In genomic region chr3:179438836-179439235, GRCh38 we compare ENCODE assay signal across 13 cellular contexts. TPM values are rescaled to one million over a fixed set of nuclear protein-coding genes. Genes with fewer than 3 reads are reported as not detected.
DNase-seq lines count a peak whose midpoint lies in the region; ATAC-seq and TF ChIP-seq lines count a peak whose summit lies in the region.
"Had no signal": no experiment of that assay in that cellular context is flagged by ENCODE, and none has a peak within 500 bp of the region (broad histone marks: within the 10 kb centered on the region; RNA-seq: fewer than 3 reads in every experiment).

No MANE protein-coding gene starts in this region.

- no peak overlapping the region for H2AFZ ChIP-seq in hepatocyte

- no peaks in the 10 kb centered on the region for H3K9me3 Mint-ChIP-seq in stimulated activated naive B cell treated with anti-CD40 and anti-IgM and Interleukin-4, amounts not matched to agents 10 μg/mL and 1 μg/mL and 100 μg/mL, for 72 hours
- H3K9me3 Mint-ChIP-seq: neural crest cell had no signal

- H3K4me3 Mint-ChIP-seq in stimulated activated naive B cell treated with anti-CD40 and anti-IgM and Interleukin-4, amounts not matched to agents 10 μg/mL and 1 μg/mL and 100 μg/mL, for 72 hours, result peak overlapping the region; percentile 66 to 71
- H3K4me3 Mint-ChIP-seq: neural crest cell had no signal

- no peak overlapping the region for H3K4me2 ChIP-seq in hepatocyte
- H3K4me2 ChIP-seq: A549 had no signal

- H3K36me3 Mint-ChIP-seq in stimulated activated naive B cell treated with anti-CD40 and anti-IgM and Interleukin-4, amounts not matched to agents 10 μg/mL and 1 μg/mL and 100 μg/mL, for 72 hours, result peaks cover 3 to 4% of the 10 kb centered on the region in 2 donors

- peak overlapping the region; percentile 84 for H3K27ac Mint-ChIP-seq in stimulated activated naive B cell treated with anti-CD40 and anti-IgM and Interleukin-4, amounts not matched to agents 10 μg/mL and 1 μg/mL and 100 μg/mL, for 72 hours

- no peaks in the 10 kb centered on the region for H3K27me3 Mint-ChIP-seq in stimulated activated naive B cell treated with anti-CD40 and anti-IgM and Interleukin-4, amounts not matched to agents 10 μg/mL and 1 μg/mL and 100 μg/mL, for 72 hours

- H3K9me3 ChIP-seq in hepatocyte (ENCODE audit: low read depth), result no peaks in the 10 kb centered on the region
- no peaks in the 10 kb centered on the region for H3K9me3 ChIP-seq in HAP-1
- H3K9me3 ChIP-seq: A549, gastroesophageal sphincter had no signal

- WGBS in hepatocyte (ENCODE audit: low lambda C conversion rate, missing lambda C conversion rate), result 44% methylated on average over 5 of the region's 5 CpGs

- no peaks in the 10 kb centered on the region for H3K36me3 ChIP-seq in hepatocyte (replicated peaks; ENCODE audit: insufficient read depth, low read depth)
- H3K36me3 ChIP-seq in HAP-1 (replicated peaks), result no peaks in the 10 kb centered on the region

- H4K20me1 ChIP-seq in hepatocyte (ENCODE audit: insufficient read depth, poor library complexity, severe bottlenecking), result peaks cover 6% of the 10 kb centered on the region

- no peak overlapping the region for H3K4me3 ChIP-seq in hepatocyte
- no peak overlapping the region for H3K4me3 ChIP-seq in HAP-1
- H3K4me3 ChIP-seq: A549, gastroesophageal sphincter had no signal

- TF ChIP-seq CTCF in hepatocyte (IDR thresholded peaks at IDR 0.05; ENCODE audit: poor library complexity), result no peak

- H3K4me1 Mint-ChIP-seq in stimulated activated naive B cell treated with anti-CD40 and anti-IgM and Interleukin-4, amounts not matched to agents 10 μg/mL and 1 μg/mL and 100 μg/mL, for 72 hours, result peaks cover 25 to 60% of the 10 kb centered on the region in 2 donors

- ATAC-seq in HG02763 (IDR thresholded peaks at IDR 0.05; ENCODE audit: unreplicated experiment), result peak; percentile 85
- peak; percentile 93 to 95 for ATAC-seq in stimulated activated naive B cell treated with anti-CD40 and anti-IgM and Interleukin-4, amounts not matched to agents 10 μg/mL and 1 μg/mL and 100 μg/mL, for 72 hours (replicated peaks)
- ATAC-seq: A549, gastroesophageal sphincter had no signal

- peaks cover 35% of the 10 kb centered on the region for H3K79me2 ChIP-seq in hepatocyte

- DNase-seq in NOMO-1 treated with DMSO at 0.1 percent for 48 hours (lab: John Stamatoyannopoulos, UW; ENCODE audit: unreplicated experiment), result peak; percentile 9
- DNase-seq in NOMO-1 treated with dmso at 0.1 percent for 144 hours (lab: John Stamatoyannopoulos, UW; ENCODE audit: unreplicated experiment), result no peak
- DNase-seq in MV-4-11 (lab: John Stamatoyannopoulos, UW), result peak; percentile 10
- peak; percentile 73 for DNase-seq in stimulated activated naive B cell treated with anti-CD40 and anti-IgM and Interleukin-4, amounts not matched to agents 10 μg/mL and 1 μg/mL and 100 μg/mL, for 72 hours
- DNase-seq in hepatocyte (ENCODE audit: low spot score), result no peak
- no peak for DNase-seq in activated T-cell treated with anti-CD3 and anti-CD28 coated beads, Interleukin-2, amount 50 U/mL, for 48 hours
- no peak for DNase-seq in HAP-1 (ENCODE audit: low spot score in 2 of 2)
- DNase-seq: activated CD4-positive, alpha-beta T cell treated with anti-CD3 and anti-CD28 coated beads for 1 hour; NCI-H226 had no signal

- H3K27me3 ChIP-seq in hepatocyte (no peaks in the 10 kb centered on the region), HAP-1 (ENCODE audit: low read depth) (no peaks in the 10 kb centered on the region)
- H3K27me3 ChIP-seq: gastroesophageal sphincter had no signal

- no peak overlapping the region for H3K27ac ChIP-seq in hepatocyte
- H3K27ac ChIP-seq: A549, gastroesophageal sphincter had no signal

- H3K9me2 ChIP-seq in hepatocyte (replicated peaks; ENCODE audit: insufficient read depth), result no peaks in the 10 kb centered on the region

- in situ Hi-C loops in HAP-1 (cut with MboI; ENCODE audit: low sequenced_read_pairs), result no loop called here

- H3K4me1 ChIP-seq in hepatocyte (ENCODE audit: insufficient read depth), result no peaks in the 10 kb centered on the region
- H3K4me1 ChIP-seq in HAP-1, result peaks cover 11% of the 10 kb centered on the region
- H3K4me1 ChIP-seq: A549 had no signal

RNA-seq across cellular contexts. Expression of gene GNB4, which starts 12.4 kb away (rescaled TPM):
- 23.2 and 26.0 TPM in 2 replicates for total RNA-seq in hepatocyte
- 8.5 and 9.0 TPM in 2 replicates for polyA plus RNA-seq in hepatocyte

Comparison
In these comparisons a context has a peak if more than half of its experiments do, and no peak if none do; other contexts are left out.
1. DNase-seq: peak in NOMO-1 treated with DMSO at 0.1 percent for 48 hours (single experiment), MV-4-11 (single experiment) and stimulated activated naive B cell treated with anti-CD40 and anti-IgM and Interleukin-4, amounts not matched to agents 10 μg/mL and 1 μg/mL and 100 μg/mL, for 72 hours (single experiment); none in NOMO-1 treated with dmso at 0.1 percent for 144 hours (single experiment), hepatocyte (single experiment), activated T-cell treated with anti-CD3 and anti-CD28 coated beads, Interleukin-2, amount 50 U/mL, for 48 hours (0 of 2) and HAP-1 (0 of 2).